In genomic region chr5:177364159-177364962, GRCh38 we compare ENCODE assay signal across 14 cellular contexts. TPM values are rescaled to one million over a fixed set of nuclear protein-coding genes. Genes with fewer than 3 reads are reported as not detected.
DNase-seq lines count a peak whose midpoint lies in the region; ATAC-seq and TF ChIP-seq lines count a peak whose summit lies in the region.
"Had no signal": no experiment of that assay in that cellular context is flagged by ENCODE, and none has a peak within 500 bp of the region (broad histone marks: within the 10 kb centered on the region; RNA-seq: fewer than 3 reads in every experiment).

No MANE protein-coding gene starts in this region.

- H3K4me3 ChIP-seq in fibroblast of mammary gland (ENCODE audit: control insufficient read depth, low read depth, low read length) (no peak overlapping the region), coronary artery (no peak overlapping the region)

- no peak overlapping the region for H3K27ac ChIP-seq in coronary artery

- peak; percentile 50 for ATAC-seq in GM18868 (IDR thresholded peaks at IDR 0.05; ENCODE audit: unreplicated experiment)
- no peak for ATAC-seq in HG03342 (IDR thresholded peaks at IDR 0.05; ENCODE audit: unreplicated experiment)

- TF ChIP-seq CTCF in fibroblast of mammary gland (conservative IDR thresholded peaks at IDR 0.05; ENCODE audit: control insufficient read depth, insufficient read depth, low read depth, low read length) (no peak), coronary artery (IDR thresholded peaks at IDR 0.05) (no peak)

- peak; percentile 25 for DNase-seq in EH (ENCODE audit: low read depth)
- DNase-seq in M059J (ENCODE audit: low read depth), result peak; percentile 43
- DNase-seq in fibroblast of mammary gland (ENCODE audit: low read depth), result peak; percentile 41
- no peak for DNase-seq in NCI-H2196 treated with DMSO at 0.1 percent for 48 hours (lab: John Stamatoyannopoulos, UW; ENCODE audit: unreplicated experiment)
- DNase-seq in coronary artery (ENCODE audit: low spot score), result no peak
- DNase-seq in ecto neural progenitor cell (ENCODE audit: low spot score), result no peak
- DNase-seq: activated gamma-delta T cell treated with Interleukin-2 at 50 U/mL for 16 hours, KG1, spleen had no signal

RNA-seq across cellular contexts. Expression of gene RGS14, which starts 6.6 kb away (rescaled TPM):
- total RNA-seq in M059J (2014; rRNA removed; shearing (Covaris generic)), result 9.8 and 11.5 TPM in 2 replicates

RNA-seq across cellular contexts. Expression of gene LMAN2, which starts 12.9 kb away (rescaled TPM):
- 443 and 538 TPM in 2 replicates for total RNA-seq in M059J (2014; rRNA removed; shearing (Covaris generic))

RNA-seq across cellular contexts. Expression of gene SLC34A1, which starts 19.9 kb away (rescaled TPM):
- 0.02 TPM in 1 of 2 replicates, not detected in the other for total RNA-seq in M059J (2014; rRNA removed; shearing (Covaris generic))
- total RNA-seq: NCI-H460; subcutaneous adipose tissue; T-helper 1 cell treated with Interleukin-12 subunit alpha and Interleukin-12 subunit beta and Interleukin-4 antibody, amounts not matched to agents 30 ng/mL and 1 ng/mL, for 36 hours had no signal

RNA-seq across cellular contexts. Expression of gene PFN3, which starts 36.1 kb away (rescaled TPM):
- total RNA-seq in M059J (2014; rRNA removed; shearing (Covaris generic)), result not detected in 2 replicates
- total RNA-seq: NCI-H460; spleen; subcutaneous adipose tissue; T-helper 1 cell treated with Interleukin-12 subunit alpha and Interleukin-12 subunit beta and Interleukin-4 antibody, amounts not matched to agents 30 ng/mL and 1 ng/mL, for 36 hours had no signal

RNA-seq across cellular contexts. Expression of gene F12, which starts 45.0 kb away (rescaled TPM):
- total RNA-seq in M059J (2014; rRNA removed; shearing (Covaris generic)), result 1.7 and 2.4 TPM in 2 replicates

Comparison
In these comparisons a context has a peak if more than half of its experiments do, and no peak if none do; other contexts are left out.
1. DNase-seq: peak in EH (single experiment), M059J (single experiment) and fibroblast of mammary gland (single experiment); none in NCI-H2196 treated with DMSO at 0.1 percent for 48 hours (single experiment), coronary artery (single experiment) and ecto neural progenitor cell (single experiment).